ENCODE assay signal across 15 cellular contexts in the genomic region with DNA sequence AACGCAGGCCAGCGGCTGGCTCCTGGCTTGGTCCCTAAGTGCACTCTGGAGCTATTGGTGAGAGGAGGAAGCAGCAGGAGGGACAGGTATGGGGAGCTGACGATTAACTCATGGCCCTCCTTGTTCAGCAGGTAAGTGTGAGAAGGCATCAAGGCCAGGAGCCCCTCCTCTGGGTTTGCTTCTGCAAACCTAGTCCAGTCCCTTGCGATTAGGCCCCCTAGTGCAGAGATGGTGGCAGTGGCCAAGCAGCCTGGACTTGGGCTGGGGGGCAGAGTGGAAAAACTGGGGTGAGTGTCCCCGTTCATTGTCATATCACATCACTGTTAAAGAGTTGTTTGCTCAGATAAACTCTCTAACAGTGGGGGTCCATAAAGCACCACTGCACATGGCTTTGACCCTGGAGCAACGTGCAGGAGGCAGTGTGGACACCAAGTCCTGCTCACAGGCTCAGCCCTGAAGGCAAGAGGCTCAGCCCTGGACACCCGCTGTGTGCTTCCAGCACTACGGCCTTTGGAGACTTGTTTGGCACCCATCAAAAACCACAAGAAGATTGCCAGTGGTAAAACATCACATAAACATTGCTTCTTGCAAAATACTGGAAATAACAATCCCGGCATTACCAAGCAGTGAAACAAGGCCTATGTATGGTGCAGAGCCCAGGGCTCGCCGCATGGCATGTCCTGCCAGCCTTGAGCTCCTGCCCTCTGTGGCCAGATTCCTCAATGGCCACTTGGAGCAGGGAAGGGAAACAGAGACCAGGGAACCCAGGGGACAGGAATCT.
DNase-seq lines count a peak whose midpoint lies in the region; ATAC-seq, FAIRE-seq and TF ChIP-seq lines count a peak whose summit lies in the region.
"Had no signal": no experiment of that assay in that cellular context is flagged by ENCODE, and none has a peak within 500 bp of the region (broad histone marks: within the 10 kb centered on the region; RNA-seq: fewer than 3 reads in every experiment).

No MANE protein-coding gene starts in this region.

- H3K27me3 Mint-ChIP-seq in activated CD4-positive, alpha-beta memory T cell treated with anti-CD3 and anti-CD28 coated beads, Interleukin-2, amount 10 ng/mL, durations not matched to agents 7 days and 5 days: peaks cover 3% of the 10 kb centered on the region
- H3K27me3 Mint-ChIP-seq in activated CD4-positive, alpha-beta memory T cell treated with anti-CD3 and anti-CD28 coated beads for 36 hours: peaks cover 10% of the 10 kb centered on the region

- FAIRE-seq in kidney (lab: Jason Lieb, UNC): no peak

- H3K9ac ChIP-seq in kidney (ENCODE audit: low read length in 2 of 2): no peak overlapping the region

- TF ChIP-seq EP300 in suprapubic skin (IDR thresholded peaks at IDR 0.05): no peak

- H3K36me3 ChIP-seq in kidney (ENCODE audit: control insufficient read depth in 1 of 2, insufficient read depth in 2 of 2, low read length in 2 of 2) (no peaks in the 10 kb centered on the region), suprapubic skin (no peaks in the 10 kb centered on the region), mucosa of descending colon (ENCODE audit: low read depth) (no peaks in the 10 kb centered on the region)
- H3K36me3 ChIP-seq: ascending aorta, thyroid gland had no signal

- CTCF ChIA-PET in activated CD4-positive, alpha-beta memory T cell treated with anti-CD3 and anti-CD28 coated beads, Interleukin-2, amount 10 ng/mL, durations not matched to agents 7 days and 5 days (lab: Charles Lee): no interaction called here
- CTCF ChIA-PET in activated CD4-positive, alpha-beta memory T cell treated with anti-CD3 and anti-CD28 coated beads for 36 hours (lab: Charles Lee): no interaction called here

- peak; percentile 5 for DNase-seq in activated CD4-positive, alpha-beta memory T cell treated with anti-CD3 and anti-CD28 coated beads, Interleukin-2, amount 10 ng/mL, durations not matched to agents 7 days and 5 days
- DNase-seq in activated CD4-positive, alpha-beta memory T cell treated with anti-CD3 and anti-CD28 coated beads for 36 hours: no peak
- DNase-seq in astrocyte of the hippocampus (ENCODE audit: low read depth, low spot score): peak; percentile 66
- DNase-seq in kidney: peak; percentile 24
- peak; percentile 45 to 47 for DNase-seq in suprapubic skin (ENCODE audit: low spot score in 2 of 2)
- DNase-seq in retina: no peak
- DNase-seq in mucosa of descending colon: no peak
- DNase-seq: activated CD4-positive, alpha-beta T cell treated with anti-CD3 and anti-CD28 coated beads, Interleukin-2, amount 10 ng/mL, durations not matched to agents 24 days and 14 days; foreskin melanocyte; thyroid gland had no signal

- H3K27ac Mint-ChIP-seq in activated CD4-positive, alpha-beta memory T cell treated with anti-CD3 and anti-CD28 coated beads, Interleukin-2, amount 10 ng/mL, durations not matched to agents 7 days and 5 days: no peak overlapping the region
- no peak overlapping the region for H3K27ac Mint-ChIP-seq in activated CD4-positive, alpha-beta memory T cell treated with anti-CD3 and anti-CD28 coated beads for 36 hours
- H3K27ac Mint-ChIP-seq: activated CD4-positive, alpha-beta T cell treated with anti-CD3 and anti-CD28 coated beads, Interleukin-2, amount 10 ng/mL, durations not matched to agents 24 days and 14 days; CD4-positive, alpha-beta T cell; progenitor cell of endocrine pancreas had no signal

- TF ChIP-seq POLR2A in suprapubic skin (IDR thresholded peaks at IDR 0.05): no peak

- H3K9me3 ChIP-seq in kidney (ENCODE audit: control insufficient read depth in 1 of 2, low read length in 2 of 2) (no peaks in the 10 kb centered on the region), suprapubic skin (peaks cover 3% of the 10 kb centered on the region), mucosa of descending colon (no peaks in the 10 kb centered on the region)
- H3K9me3 ChIP-seq: ascending aorta, thyroid gland had no signal

- 81% methylated on average over 6 of the region's 11 CpGs for WGBS in suprapubic skin

- no peaks in the 10 kb centered on the region for H3K36me3 Mint-ChIP-seq in activated CD4-positive, alpha-beta memory T cell treated with anti-CD3 and anti-CD28 coated beads, Interleukin-2, amount 10 ng/mL, durations not matched to agents 7 days and 5 days (ENCODE audit: low read depth)
- no peaks in the 10 kb centered on the region for H3K36me3 Mint-ChIP-seq in activated CD4-positive, alpha-beta memory T cell treated with anti-CD3 and anti-CD28 coated beads for 36 hours

- peaks cover 5% of the 10 kb centered on the region for H3K27me3 ChIP-seq in suprapubic skin
- H3K27me3 ChIP-seq: ascending aorta, thyroid gland had no signal

- no peak overlapping the region for H3K27ac ChIP-seq in kidney (ENCODE audit: low read depth in 2 of 2, low read length in 2 of 2)
- no peak overlapping the region for H3K27ac ChIP-seq in suprapubic skin
- H3K27ac ChIP-seq: 22Rv1, ascending aorta, thyroid gland had no signal

- H3K9me3 Mint-ChIP-seq in activated CD4-positive, alpha-beta memory T cell treated with anti-CD3 and anti-CD28 coated beads, Interleukin-2, amount 10 ng/mL, durations not matched to agents 7 days and 5 days: no peaks in the 10 kb centered on the region
- H3K9me3 Mint-ChIP-seq in activated CD4-positive, alpha-beta memory T cell treated with anti-CD3 and anti-CD28 coated beads for 36 hours: no peaks in the 10 kb centered on the region
- H3K9me3 Mint-ChIP-seq: activated CD4-positive, alpha-beta T cell treated with anti-CD3 and anti-CD28 coated beads, Interleukin-2, amount 10 ng/mL, durations not matched to agents 24 days and 14 days; CD4-positive, alpha-beta T cell had no signal

- POLR2A ChIA-PET in activated CD4-positive, alpha-beta memory T cell treated with anti-CD3 and anti-CD28 coated beads, Interleukin-2, amount 10 ng/mL, durations not matched to agents 7 days and 5 days (lab: Charles Lee): no interaction called here
- POLR2A ChIA-PET in activated CD4-positive, alpha-beta memory T cell treated with anti-CD3 and anti-CD28 coated beads for 36 hours (lab: Charles Lee): no interaction called here

- H3K4me3 Mint-ChIP-seq in activated CD4-positive, alpha-beta memory T cell treated with anti-CD3 and anti-CD28 coated beads, Interleukin-2, amount 10 ng/mL, durations not matched to agents 7 days and 5 days: no peak overlapping the region
- H3K4me3 Mint-ChIP-seq in activated CD4-positive, alpha-beta memory T cell treated with anti-CD3 and anti-CD28 coated beads for 36 hours: no peak overlapping the region
- H3K4me3 Mint-ChIP-seq: activated CD4-positive, alpha-beta T cell treated with anti-CD3 and anti-CD28 coated beads, Interleukin-2, amount 10 ng/mL, durations not matched to agents 24 days and 14 days; CD4-positive, alpha-beta T cell had no signal

- no peak for ATAC-seq in GM21447 (IDR thresholded peaks at IDR 0.05; ENCODE audit: unreplicated experiment)
- ATAC-seq in mucosa of descending colon: no peak

- TF ChIP-seq CTCF in kidney (IDR thresholded peaks at IDR 0.05; ENCODE audit: borderline replicate concordance, extremely low read depth, insufficient read depth) (no peak), suprapubic skin (IDR thresholded peaks at IDR 0.05) (no peak), mucosa of descending colon (IDR thresholded peaks at IDR 0.05) (no peak)

- no peaks in the 10 kb centered on the region for H3K4me1 ChIP-seq in kidney (ENCODE audit: control insufficient read depth in 1 of 2, insufficient read depth in 1 of 2, low read depth in 1 of 2, low read length in 2 of 2)
- H3K4me1 ChIP-seq in suprapubic skin: no peaks in the 10 kb centered on the region
- no peaks in the 10 kb centered on the region for H3K4me1 ChIP-seq in mucosa of descending colon (ENCODE audit: low read depth)
- H3K4me1 ChIP-seq: ascending aorta, thyroid gland had no signal

- intact Hi-C loops in activated CD4-positive, alpha-beta memory T cell treated with anti-CD3 and anti-CD28 coated beads for 36 hours (cut with micrococcal nuclease): no loop called here
- intact Hi-C loops in kidney (cut with DNase I): no loop called here
- intact Hi-C loops in mucosa of descending colon (cut with DNase I, micrococcal nuclease): no loop called here

- no peak overlapping the region for H3K4me3 ChIP-seq in kidney (ENCODE audit: low read length in 2 of 2)
- H3K4me3 ChIP-seq in suprapubic skin: no peak overlapping the region
- no peak overlapping the region for H3K4me3 ChIP-seq in mucosa of descending colon
- H3K4me3 ChIP-seq: ascending aorta, thyroid gland had no signal

- H3K4me1 Mint-ChIP-seq in activated CD4-positive, alpha-beta memory T cell treated with anti-CD3 and anti-CD28 coated beads, Interleukin-2, amount 10 ng/mL, durations not matched to agents 7 days and 5 days: no peaks in the 10 kb centered on the region
- no peaks in the 10 kb centered on the region for H3K4me1 Mint-ChIP-seq in activated CD4-positive, alpha-beta memory T cell treated with anti-CD3 and anti-CD28 coated beads for 36 hours (ENCODE audit: low read depth)
- H3K4me1 Mint-ChIP-seq: activated CD4-positive, alpha-beta T cell treated with anti-CD3 and anti-CD28 coated beads, Interleukin-2, amount 10 ng/mL, durations not matched to agents 24 days and 14 days had no signal

Comparison
In these comparisons a context has a peak if more than half of its experiments do, and no peak if none do; other contexts are left out.
1. DNase-seq: peak in activated CD4-positive, alpha-beta memory T cell treated with anti-CD3 and anti-CD28 coated beads, Interleukin-2, amount 10 ng/mL, durations not matched to agents 7 days and 5 days (single experiment), astrocyte of the hippocampus (single experiment), kidney (single experiment) and suprapubic skin (2 of 2); none in activated CD4-positive, alpha-beta memory T cell treated with anti-CD3 and anti-CD28 coated beads for 36 hours (single experiment), retina (single experiment) and mucosa of descending colon (0 of 3).